9 cellular contexts compared by ENCODE assay signal in the genomic region with DNA sequence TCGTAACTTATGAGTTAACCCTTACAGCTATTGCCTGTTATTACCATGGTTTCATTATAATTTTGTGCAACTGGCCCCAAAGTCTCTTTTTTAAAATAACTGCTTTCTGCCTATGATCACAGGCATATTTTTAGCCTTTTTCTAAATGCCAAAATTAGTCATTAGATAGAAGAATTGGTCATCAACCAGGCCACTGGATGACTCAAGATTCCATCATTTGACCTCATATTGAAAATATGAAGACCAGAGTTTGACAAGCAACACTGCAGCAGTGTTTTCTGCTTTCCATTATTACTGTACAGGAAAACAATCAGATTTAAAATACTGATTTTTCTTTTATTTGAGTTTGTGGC. TPM values are rescaled to one million over a fixed set of nuclear protein-coding genes. Genes with fewer than 3 reads are reported as not detected.
A peak's percentile ranks its signal among the peaks of the same experiment; 100 is the strongest.
DNase-seq lines count a peak whose midpoint lies in the region; ATAC-seq and TF ChIP-seq lines count a peak whose summit lies in the region.
"Had no signal": no experiment of that assay in that cellular context is flagged by ENCODE, and none has a peak within 500 bp of the region (broad histone marks: within the 10 kb centered on the region; RNA-seq: fewer than 3 reads in every experiment).

No MANE protein-coding gene starts in this region.

- TF ChIP-seq POLR2A in esophagus muscularis mucosa (IDR thresholded peaks at IDR 0.05; ENCODE audit: low read depth) (no peak), Peyer's patch (IDR thresholded peaks at IDR 0.05) (no peak)

- TF ChIP-seq CTCF in esophagus muscularis mucosa (IDR thresholded peaks at IDR 0.05) (no peak), lower lobe of right lung (IDR thresholded peaks at IDR 0.05) (no peak), Peyer's patch (IDR thresholded peaks at IDR 0.05) (no peak)

- DNase-seq in NCI-H226 (peak; percentile 83), esophagus muscularis mucosa (ENCODE audit: extremely low spot score) (no peak), lower lobe of right lung (no peak), Peyer's patch (no peak)
- no peak for DNase-seq in stimulated activated CD4-positive, alpha-beta T cell treated with anti-CD3 and anti-CD28 coated beads, Interleukin-2, amount 100 ng/mL, for 48 hours

- H3K36me3 ChIP-seq in esophagus muscularis mucosa (no peaks in the 10 kb centered on the region), stomach smooth muscle (ENCODE audit: control insufficient read depth in 2 of 2, insufficient read depth in 2 of 2, low read length in 2 of 2) (no peaks in the 10 kb centered on the region), lower lobe of right lung (no peaks in the 10 kb centered on the region), Peyer's patch (no peaks in the 10 kb centered on the region)
- H3K36me3 ChIP-seq: neutrophil had no signal

- 67% methylated on average over 1 of the region's 1 CpG for WGBS in esophagus muscularis mucosa

- no peak for TF ChIP-seq EP300 in esophagus muscularis mucosa (IDR thresholded peaks at IDR 0.05)

- intact Hi-C loops in esophagus muscularis mucosa (cut with DNase I) (no loop called here), lower lobe of right lung (cut with DNase I) (no loop called here)

- ATAC-seq in GM19463 (IDR thresholded peaks at IDR 0.05; ENCODE audit: unreplicated experiment) = peak; percentile 60
- ATAC-seq in lower lobe of right lung = no peak
- ATAC-seq in GM18909 (IDR thresholded peaks at IDR 0.05; ENCODE audit: poor library complexity, unreplicated experiment) = no peak

- H3K4me3 ChIP-seq in esophagus muscularis mucosa (no peak overlapping the region), stomach smooth muscle (ENCODE audit: low read length in 2 of 2) (no peak overlapping the region), lower lobe of right lung (no peak overlapping the region), Peyer's patch (no peak overlapping the region)

- no peaks in the 10 kb centered on the region for H3K9me3 ChIP-seq in esophagus muscularis mucosa
- H3K9me3 ChIP-seq in stomach smooth muscle (ENCODE audit: control insufficient read depth in 2 of 2, low read length in 2 of 2) = no peaks in the 10 kb centered on the region
- no peaks in the 10 kb centered on the region for H3K9me3 ChIP-seq in lower lobe of right lung
- H3K9me3 ChIP-seq in Peyer's patch = no peaks in the 10 kb centered on the region
- H3K9me3 ChIP-seq: neutrophil had no signal

- H3K4me1 ChIP-seq in esophagus muscularis mucosa = peaks cover 0 to 59% (median 45%) of the 10 kb centered on the region in 4 donors
- no peaks in the 10 kb centered on the region for H3K4me1 ChIP-seq in stomach smooth muscle (ENCODE audit: control insufficient read depth, insufficient read depth, low read length)
- H3K4me1 ChIP-seq in lower lobe of right lung = no peaks in the 10 kb centered on the region
- H3K4me1 ChIP-seq in Peyer's patch = no peaks in the 10 kb centered on the region

- no peaks in the 10 kb centered on the region for H3K27me3 ChIP-seq in esophagus muscularis mucosa
- no peaks in the 10 kb centered on the region for H3K27me3 ChIP-seq in stomach smooth muscle (ENCODE audit: control insufficient read depth in 1 of 2, insufficient read depth in 2 of 2, low read length in 2 of 2)
- no peaks in the 10 kb centered on the region for H3K27me3 ChIP-seq in lower lobe of right lung (ENCODE audit: low read depth)
- H3K27me3 ChIP-seq in Peyer's patch = no peaks in the 10 kb centered on the region
- H3K27me3 ChIP-seq: neutrophil had no signal

- H3K9ac ChIP-seq in stomach smooth muscle (ENCODE audit: low read length in 2 of 2) = no peak overlapping the region

- H3K27ac ChIP-seq in esophagus muscularis mucosa (replicated peaks in 1 of 4) (peak overlapping the region; percentile 76 to 80 (median 79)), stomach smooth muscle (ENCODE audit: low read length) (peak overlapping the region; percentile 12), lower lobe of right lung (no peak overlapping the region), Peyer's patch (peak overlapping the region in 1 of 4 donors; percentile 54)
- H3K27ac ChIP-seq: neutrophil had no signal

RNA-seq across cellular contexts. Expression of gene OTOGL, which starts 54.7 kb away (rescaled TPM):
- total RNA-seq in esophagus muscularis mucosa (1 to 10 TPM in 3 of 4 donors, under 1 TPM in 1; 0.83 to 2.0 (median 1.6) TPM), lower lobe of right lung (0.32 TPM), Peyer's patch (1 to 10 TPM in 1 of 4 donors, under 1 TPM in 3; 0.13 to 1.7 (median 0.23) TPM)
